ENCODE assay signal across 1 cellular context in genomic region chr5:147504535-147504934, GRCh38.
TF ChIP-seq lines count a peak whose summit lies in the region.

No MANE protein-coding gene starts in this region.

TF ChIP-seq in SK-N-SH, 30 proteins besides CTCF, POLR2A, EP300 and RAD21 (continued from another document):
- TF ChIP-seq, protein P1, sequence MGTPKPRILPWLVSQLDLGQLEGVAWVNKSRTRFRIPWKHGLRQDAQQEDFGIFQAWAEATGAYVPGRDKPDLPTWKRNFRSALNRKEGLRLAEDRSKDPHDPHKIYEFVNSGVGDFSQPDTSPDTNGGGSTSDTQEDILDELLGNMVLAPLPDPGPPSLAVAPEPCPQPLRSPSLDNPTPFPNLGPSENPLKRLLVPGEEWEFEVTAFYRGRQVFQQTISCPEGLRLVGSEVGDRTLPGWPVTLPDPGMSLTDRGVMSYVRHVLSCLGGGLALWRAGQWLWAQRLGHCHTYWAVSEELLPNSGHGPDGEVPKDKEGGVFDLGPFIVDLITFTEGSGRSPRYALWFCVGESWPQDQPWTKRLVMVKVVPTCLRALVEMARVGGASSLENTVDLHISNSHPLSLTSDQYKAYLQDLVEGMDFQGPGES (IDR thresholded peaks at IDR 0.05; ENCODE audit: low read depth, low read length), result no peak
- TF ChIP-seq SIN3A (IDR thresholded peaks at IDR 0.05; ENCODE audit: borderline replicate concordance, low read depth, low read length) (no peak), MEF2A (IDR thresholded peaks at IDR 0.05; ENCODE audit: borderline replicate concordance, low read depth) (no peak), NRF1 (IDR thresholded peaks at IDR 0.05; ENCODE audit: low read depth, low read length) (no peak), GATA2 (CRISPR knock-in tag; IDR thresholded peaks at IDR 0.05) (no peak)
